Comparison of ENCODE assay signal across 9 cellular contexts in genomic region chr1:82287556-82287955, GRCh38.
"Had no signal": no experiment of that assay in that cellular context is flagged by ENCODE, and none has a peak within 500 bp of the region (broad histone marks: within the 10 kb centered on the region; RNA-seq: fewer than 3 reads in every experiment).

No MANE protein-coding gene starts in this region.

- H3K4me3 ChIP-seq: GM23248, GM23338, HAP-1 had no signal

- H3K36me3 ChIP-seq: HAP-1 had no signal

- H3K27ac ChIP-seq: GM23248 had no signal

- DNase-seq: GM23248, GOT3, H7, H9, HCEC 1CT, HFFc6 had no signal

- H3K9me3 ChIP-seq: HAP-1 had no signal

- ATAC-seq: GM23338, HCT116 had no signal

- H3K4me1 ChIP-seq: HAP-1 had no signal
